In the genomic region with DNA sequence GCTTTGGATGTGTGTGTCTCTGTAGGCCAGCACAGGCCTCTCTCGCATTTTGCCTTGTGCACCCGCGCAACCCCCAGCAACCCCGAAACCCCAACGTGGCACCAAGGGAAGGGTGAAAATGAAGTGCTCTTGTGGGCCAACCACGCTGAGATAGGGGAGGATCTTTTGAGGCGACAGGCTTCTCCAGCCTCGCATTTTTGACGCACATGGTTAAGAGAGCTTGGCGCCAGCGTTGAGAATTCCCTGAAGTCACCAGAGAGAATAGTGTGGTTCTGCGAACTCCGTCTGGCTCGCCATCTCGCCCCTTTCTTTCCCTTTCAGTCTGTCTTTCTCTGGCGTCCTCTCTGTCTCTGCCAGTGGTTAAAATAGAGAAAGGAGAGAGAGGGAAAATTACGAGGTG, we compare ENCODE assay signal across 19 cellular contexts. TPM values are rescaled to one million over a fixed set of nuclear protein-coding genes. Genes with fewer than 3 reads are reported as not detected.
DNase-seq lines count a peak whose midpoint lies in the region; ATAC-seq, FAIRE-seq and TF ChIP-seq lines count a peak whose summit lies in the region.
"Had no signal": no experiment of that assay in that cellular context is flagged by ENCODE, and none has a peak within 500 bp of the region (broad histone marks: within the 10 kb centered on the region; RNA-seq: fewer than 3 reads in every experiment).

No MANE protein-coding gene starts in this region.

- H2BK120ac ChIP-seq in mesenchymal stem cell (ENCODE audit: low read depth, low read length): peak overlapping the region; percentile 89

- no peak for ATAC-seq in activated T-cell treated with anti-CD3 and anti-CD28 coated beads, Interleukin-2, amount 50 U/mL, for 72 hours (replicated peaks in 1 of 2)
- no peak for ATAC-seq in activated T-cell treated with anti-CD3 and anti-CD28 coated beads, Interleukin-2, amount 50 U/mL, for 4 hours
- no peak for ATAC-seq in HG03432 (IDR thresholded peaks at IDR 0.05; ENCODE audit: unreplicated experiment)
- ATAC-seq in GM19395 (IDR thresholded peaks at IDR 0.05; ENCODE audit: unreplicated experiment): no peak
- ATAC-seq: gastroesophageal sphincter had no signal

- H3K4me2 ChIP-seq in astrocyte (ENCODE audit: low read length): no peak overlapping the region
- no peak overlapping the region for H3K4me2 ChIP-seq in mesenchymal stem cell (ENCODE audit: low read length, poor library complexity, severe bottlenecking)

- peak overlapping the region in 1 of 2 experiments; percentile 67 for H2BK12ac ChIP-seq in mesenchymal stem cell (ENCODE audit: low read length in 2 of 2)

- peaks cover 30% of the 10 kb centered on the region for H3K79me2 ChIP-seq in astrocyte (ENCODE audit: insufficient read depth, low read length)

- H4K8ac ChIP-seq in mesenchymal stem cell (ENCODE audit: low read length): no peak overlapping the region

- peak overlapping the region in 1 of 2 experiments; percentile 35 for H3K23ac ChIP-seq in mesenchymal stem cell (ENCODE audit: low read length in 2 of 2)

- peaks cover 95% of the 10 kb centered on the region for H3K27me3 Mint-ChIP-seq in activated T-cell treated with anti-CD3 and anti-CD28 coated beads, Interleukin-2, amount 50 U/mL, for 72 hours (ENCODE audit: low read depth)
- peaks cover 93% of the 10 kb centered on the region for H3K27me3 Mint-ChIP-seq in activated T-cell treated with anti-CD3 and anti-CD28 coated beads, Interleukin-2, amount 50 U/mL, for 4 hours (ENCODE audit: low read depth)
- peaks cover 92% of the 10 kb centered on the region for H3K27me3 Mint-ChIP-seq in astrocyte (ENCODE audit: low read depth, unreplicated experiment)
- H3K27me3 Mint-ChIP-seq in type B pancreatic cell: peaks cover 71% of the 10 kb centered on the region

- TF ChIP-seq CTCF in astrocyte (IDR thresholded peaks at IDR 0.05; ENCODE audit: insufficient read depth, low read depth, low read length) (no peak), type B pancreatic cell (conservative IDR thresholded peaks at IDR 0.05) (no peak)

- H3K27ac ChIP-seq in astrocyte (ENCODE audit: low read depth, low read length): no peak overlapping the region
- no peak overlapping the region for H3K27ac ChIP-seq in mesenchymal stem cell (ENCODE audit: low read length, poor library complexity, severe bottlenecking)
- H3K27ac ChIP-seq: SK-N-MC had no signal

- peak overlapping the region in 1 of 2 experiments; percentile 67 for H3K18ac ChIP-seq in mesenchymal stem cell (ENCODE audit: low read depth in 1 of 2, low read length in 2 of 2)

- no peak overlapping the region for H3K4ac ChIP-seq in mesenchymal stem cell (ENCODE audit: low read depth in 1 of 2, low read length in 2 of 2)

- H3K4me3 ChIP-seq in astrocyte (ENCODE audit: insufficient read depth, low read depth, low read length) (no peak overlapping the region), mesenchymal stem cell (ENCODE audit: insufficient read depth in 1 of 2, low read depth in 1 of 2, low read length in 2 of 2) (no peak overlapping the region)
- H3K4me3 ChIP-seq: HAP-1 had no signal

- H3K9me3 Mint-ChIP-seq in activated T-cell treated with anti-CD3 and anti-CD28 coated beads, Interleukin-2, amount 50 U/mL, for 72 hours: peaks cover 0 to 2% of the 10 kb centered on the region in 2 donors
- no peaks in the 10 kb centered on the region for H3K9me3 Mint-ChIP-seq in activated T-cell treated with anti-CD3 and anti-CD28 coated beads, Interleukin-2, amount 50 U/mL, for 4 hours
- H3K9me3 Mint-ChIP-seq in astrocyte (ENCODE audit: unreplicated experiment): peaks cover 21% of the 10 kb centered on the region
- no peaks in the 10 kb centered on the region for H3K9me3 Mint-ChIP-seq in type B pancreatic cell

- H3K4me1 Mint-ChIP-seq in activated T-cell treated with anti-CD3 and anti-CD28 coated beads, Interleukin-2, amount 50 U/mL, for 72 hours (ENCODE audit: low read depth): peaks cover 39% of the 10 kb centered on the region
- peaks cover 37% of the 10 kb centered on the region for H3K4me1 Mint-ChIP-seq in activated T-cell treated with anti-CD3 and anti-CD28 coated beads, Interleukin-2, amount 50 U/mL, for 4 hours (ENCODE audit: low read depth)
- H3K4me1 Mint-ChIP-seq in astrocyte (ENCODE audit: low read depth, unreplicated experiment): peaks cover 3% of the 10 kb centered on the region
- H3K4me1 Mint-ChIP-seq in type B pancreatic cell (ENCODE audit: unreplicated experiment): peaks cover 47% of the 10 kb centered on the region

- H3K4me1 ChIP-seq in astrocyte (ENCODE audit: insufficient read depth, low read length): peaks cover 18% of the 10 kb centered on the region
- peaks cover 18% of the 10 kb centered on the region for H3K4me1 ChIP-seq in mesenchymal stem cell (ENCODE audit: control insufficient read depth, insufficient read depth, low read depth, low read length)

- no peaks in the 10 kb centered on the region for H3K79me1 ChIP-seq in mesenchymal stem cell (replicated peaks; ENCODE audit: low read length, poor library complexity, severe bottlenecking)

- H3K36me3 ChIP-seq in astrocyte (ENCODE audit: insufficient read depth, low read length) (no peaks in the 10 kb centered on the region), mesenchymal stem cell (ENCODE audit: control insufficient read depth in 1 of 2, insufficient read depth in 2 of 2, low read depth in 1 of 2, low read length in 2 of 2) (peaks cover 0 to 4% of the 10 kb centered on the region in 2 experiments)
- H3K36me3 ChIP-seq: gastroesophageal sphincter, HAP-1, tibial nerve had no signal

- H2BK5ac ChIP-seq in mesenchymal stem cell (ENCODE audit: low read depth, low read length, poor library complexity, severe bottlenecking): no peak overlapping the region

- no peak overlapping the region for H3K14ac ChIP-seq in mesenchymal stem cell (ENCODE audit: low read length in 2 of 2)

- H3K27me3 ChIP-seq in astrocyte (ENCODE audit: insufficient read depth, low read length) (peaks cover 49% of the 10 kb centered on the region), mesenchymal stem cell (ENCODE audit: control insufficient read depth in 1 of 2, insufficient read depth in 1 of 2, low read length in 2 of 2) (peaks cover 4 to 91% of the 10 kb centered on the region in 2 experiments)

- peaks cover 7 to 16% of the 10 kb centered on the region in 2 donors for H3K36me3 Mint-ChIP-seq in activated T-cell treated with anti-CD3 and anti-CD28 coated beads, Interleukin-2, amount 50 U/mL, for 72 hours (ENCODE audit: insufficient read depth in 2 of 2)
- no peaks in the 10 kb centered on the region for H3K36me3 Mint-ChIP-seq in activated T-cell treated with anti-CD3 and anti-CD28 coated beads, Interleukin-2, amount 50 U/mL, for 4 hours (ENCODE audit: insufficient read depth)
- H3K36me3 Mint-ChIP-seq in astrocyte (ENCODE audit: low read depth, unreplicated experiment): no peaks in the 10 kb centered on the region
- H3K36me3 Mint-ChIP-seq in type B pancreatic cell: peaks cover 9% of the 10 kb centered on the region
- H3K36me3 Mint-ChIP-seq: CD8-positive, alpha-beta memory T cell had no signal

- no peak overlapping the region for H2BK15ac ChIP-seq in mesenchymal stem cell (ENCODE audit: low read depth, poor library complexity, severe bottlenecking)

- peaks cover 27% of the 10 kb centered on the region for H4K20me1 ChIP-seq in astrocyte (ENCODE audit: insufficient read depth, low read length)

- 42% methylated on average over 10 of the region's 17 CpGs for WGBS in mesenchymal stem cell

- no peak for FAIRE-seq in astrocyte (lab: Jason Lieb, UNC)

- no peak overlapping the region for H2AFZ ChIP-seq in astrocyte (ENCODE audit: low read depth, low read length)
- H2AFZ ChIP-seq in mesenchymal stem cell (ENCODE audit: low read depth, low read length): no peak overlapping the region

- H3K9ac ChIP-seq in astrocyte (ENCODE audit: low read length) (peak overlapping the region; percentile 98), mesenchymal stem cell (ENCODE audit: low read length) (peak overlapping the region; percentile 100)

- H4K91ac ChIP-seq in mesenchymal stem cell (ENCODE audit: low read length): no peak overlapping the region

- H3K9me3 ChIP-seq in astrocyte (ENCODE audit: insufficient read depth, low read depth, low read length): no peaks in the 10 kb centered on the region
- H3K9me3 ChIP-seq in mesenchymal stem cell (ENCODE audit: control insufficient read depth, low read length): no peaks in the 10 kb centered on the region
- H3K9me3 ChIP-seq: gastroesophageal sphincter, HAP-1, tibial nerve had no signal

- no peak for DNase-seq in activated T-cell treated with anti-CD3 and anti-CD28 coated beads, Interleukin-2, amount 50 U/mL, for 72 hours
- DNase-seq in activated T-cell treated with anti-CD3 and anti-CD28 coated beads, Interleukin-2, amount 50 U/mL, for 4 hours: no peak
- no peak for DNase-seq in astrocyte (ENCODE audit: low read depth)
- no peak for DNase-seq in mesenchymal stem cell
- no peak for DNase-seq in type B pancreatic cell (ENCODE audit: extremely low spot score, unreplicated experiment)
- no peak for DNase-seq in iPS-NIHi7 (ENCODE audit: extremely low spot score)
- DNase-seq: activated gamma-delta T cell; caudate nucleus; CD8-positive, alpha-beta memory T cell; kidney glomerular epithelial cell; NCI-H1417 treated with DMSO at 0.1 percent for 48 hours; NCI-H446 treated with DMSO at 0.1 percent for 48 hours; stimulated activated CD4-positive, alpha-beta T cell treated with anti-CD3 and anti-CD28 coated beads, Interleukin-2, amount 100 ng/mL, for 24 hours had no signal

- peak overlapping the region in 1 of 2 donors; percentile 1 for H3K4me3 Mint-ChIP-seq in activated T-cell treated with anti-CD3 and anti-CD28 coated beads, Interleukin-2, amount 50 U/mL, for 72 hours
- H3K4me3 Mint-ChIP-seq in activated T-cell treated with anti-CD3 and anti-CD28 coated beads, Interleukin-2, amount 50 U/mL, for 4 hours: no peak overlapping the region
- no peak overlapping the region for H3K4me3 Mint-ChIP-seq in astrocyte (ENCODE audit: unreplicated experiment)
- H3K4me3 Mint-ChIP-seq in type B pancreatic cell: peak overlapping the region; percentile 98

- H2AK5ac ChIP-seq in mesenchymal stem cell (ENCODE audit: low read length, severe bottlenecking): no peak overlapping the region

- H3K27ac Mint-ChIP-seq in activated T-cell treated with anti-CD3 and anti-CD28 coated beads, Interleukin-2, amount 50 U/mL, for 72 hours: peak overlapping the region; percentile 72
- H3K27ac Mint-ChIP-seq in astrocyte (ENCODE audit: unreplicated experiment) (no peak overlapping the region), type B pancreatic cell (peak overlapping the region; percentile 87)
- H3K27ac Mint-ChIP-seq: CD8-positive, alpha-beta memory T cell had no signal

RNA-seq across cellular contexts. Expression of a gene that starts 1.9 kb away (rescaled TPM):
- under 1 TPM in 1 of 2 donors, not detected in 1; 0.07 TPM for total RNA-seq in activated T-cell treated with anti-CD3 and anti-CD28 coated beads, Interleukin-2, amount 50 U/mL, for 72 hours
- total RNA-seq in activated T-cell treated with anti-CD3 and anti-CD28 coated beads, Interleukin-2, amount 50 U/mL, for 4 hours: under 1 TPM; 0.18 to 0.30 (median 0.24) TPM
- 1.1 and 2.0 TPM in 2 replicates for total RNA-seq in astrocyte
- 59.8 TPM for polyA plus RNA-seq in mesenchymal stem cell (2013, experiment 1 of 2)
- polyA plus RNA-seq in mesenchymal stem cell (2013, experiment 2 of 2): 57.6 TPM
- 102 and 130 TPM in 2 replicates for total RNA-seq in type B pancreatic cell (ENCODE audit: low replicate concordance)
- total RNA-seq: CD8-positive, alpha-beta memory T cell had no signal
- polyA plus RNA-seq: CD8-positive, alpha-beta memory T cell had no signal

Comparison
In these comparisons a context has a peak if more than half of its experiments do, and no peak if none do; other contexts are left out.
1. RNA of a gene that starts 1.9 kb away (total RNA-seq): 102 to 130 TPM in type B pancreatic cell; 1.1 to 2.0 TPM in astrocyte, 0.18 to 0.30 TPM in activated T-cell treated with anti-CD3 and anti-CD28 coated beads, Interleukin-2, amount 50 U/mL, for 4 hours and 0.07 TPM in activated T-cell treated with anti-CD3 and anti-CD28 coated beads, Interleukin-2, amount 50 U/mL, for 72 hours; every median in the first group is over 10 times any median in the second.